ENCODE assay signal across 17 cellular contexts in the genomic region with DNA sequence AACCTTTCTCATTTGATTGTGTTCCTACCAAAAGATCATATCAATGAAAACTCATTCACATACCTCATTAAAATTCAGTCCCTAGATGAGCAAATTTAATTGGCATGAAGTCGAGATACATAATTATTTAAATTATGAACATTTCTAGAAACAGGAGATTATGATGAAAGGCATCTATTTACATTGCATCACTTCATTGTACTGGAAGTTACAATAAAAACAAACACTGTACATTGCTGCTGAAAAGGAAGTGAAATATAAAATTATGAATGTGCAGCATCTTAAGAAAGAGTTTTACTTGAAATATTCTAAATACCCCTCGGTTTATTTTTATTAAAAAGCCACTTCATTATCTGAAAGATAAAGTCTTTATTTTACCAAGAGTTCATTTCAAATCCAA.
DNase-seq lines count a peak whose midpoint lies in the region; ATAC-seq lines count a peak whose summit lies in the region.
"Had no signal": no experiment of that assay in that cellular context is flagged by ENCODE, and none has a peak within 500 bp of the region (broad histone marks: within the 10 kb centered on the region; RNA-seq: fewer than 3 reads in every experiment).

No MANE protein-coding gene starts in this region.

- 93 to 94% methylated on average over 2 of the region's 2 CpGs for WGBS in GM23248 (ENCODE audit: low coverage in 1 of 2, low lambda C conversion rate in 2 of 2, missing lambda C conversion rate in 2 of 2), 2 experiments

- H3K27ac ChIP-seq in GM23248 = no peak overlapping the region
- H3K27ac ChIP-seq: HL-60, Peyer's patch, SJCRH30 had no signal

- no peak overlapping the region for H3K9ac ChIP-seq in GM23248
- H3K9ac ChIP-seq in adipocyte (ENCODE audit: low read length) = no peak overlapping the region
- H3K9ac ChIP-seq in skeletal muscle satellite cell (ENCODE audit: low read depth, low read length) = peak overlapping the region; percentile 19

- H3K9me2 ChIP-seq in GM23248 (ENCODE audit: insufficient read depth) = no peaks in the 10 kb centered on the region

- peaks cover 25% of the 10 kb centered on the region for H3K4me1 ChIP-seq in GM23248 (ENCODE audit: insufficient read depth)
- H3K4me1 ChIP-seq in adipocyte (ENCODE audit: control insufficient read depth, insufficient read depth, low read length) = peaks cover 19% of the 10 kb centered on the region
- H3K4me1 ChIP-seq in skeletal muscle satellite cell (ENCODE audit: control insufficient read depth, insufficient read depth, low read length) = peaks cover 10% of the 10 kb centered on the region
- H3K4me1 ChIP-seq: HAP-1, Peyer's patch had no signal

- no peaks in the 10 kb centered on the region; the same call in 1 of the 2 replicates for H3F3A ChIP-seq in GM23248 (ENCODE audit: insufficient read depth)

- H3K9me3 ChIP-seq in GM23248 (ENCODE audit: low read depth) = no peaks in the 10 kb centered on the region
- no peaks in the 10 kb centered on the region for H3K9me3 ChIP-seq in adipocyte (ENCODE audit: control insufficient read depth, low read length)
- H3K9me3 ChIP-seq in skeletal muscle satellite cell (replicated peaks; ENCODE audit: low read length) = no peaks in the 10 kb centered on the region
- H3K9me3 ChIP-seq: HAP-1, Peyer's patch, SJCRH30 had no signal

- H4K20me1 ChIP-seq in GM23248 (ENCODE audit: insufficient read depth) = no peaks in the 10 kb centered on the region

- H3K27me3 ChIP-seq in GM23248 (replicated peaks; ENCODE audit: insufficient read depth) (no peaks in the 10 kb centered on the region), adipocyte (replicated peaks; ENCODE audit: control insufficient read depth, insufficient read depth, low read length) (no peaks in the 10 kb centered on the region), skeletal muscle satellite cell (ENCODE audit: control insufficient read depth, insufficient read depth, low read length) (no peaks in the 10 kb centered on the region)
- H3K27me3 ChIP-seq: Peyer's patch, SJCRH30 had no signal

- H3K4me2 ChIP-seq in GM23248 (ENCODE audit: unreplicated experiment) = peak overlapping the region; percentile 27
- peak overlapping the region; percentile 6 for H3K4me2 ChIP-seq in skeletal muscle satellite cell (ENCODE audit: low read length)

- H3K36me3 ChIP-seq in GM23248 (ENCODE audit: low read depth) (no peaks in the 10 kb centered on the region), adipocyte (ENCODE audit: control insufficient read depth, insufficient read depth, low read length, severe bottlenecking) (no peaks in the 10 kb centered on the region), skeletal muscle satellite cell (ENCODE audit: insufficient read depth, low read length) (no peaks in the 10 kb centered on the region)
- H3K36me3 ChIP-seq: HAP-1, Peyer's patch, SJCRH30 had no signal

- H3K79me2 ChIP-seq in GM23248 (ENCODE audit: insufficient read depth) = no peaks in the 10 kb centered on the region

- 0 out of 2 replicates have a peak overlapping the region, but pooled peaks have one; percentile 6 for H2AFZ ChIP-seq in GM23248

- in situ Hi-C loops in GM23248 (cut with MboI) = no loop called here

- DNase-seq in GM23248 (no peak), adipocyte (ENCODE audit: low read depth) (peak; percentile 51), fibroblast of peridontal ligament (ENCODE audit: extremely low read depth) (peak; percentile 46), NCI-H2081 treated with DMSO at 0.1 percent for 48 hours (lab: John Stamatoyannopoulos, UW) (no peak), activated gamma-delta T cell (lab: John Stamatoyannopoulos, UW) (no peak)
- DNase-seq: CD4-positive, CD25-positive, alpha-beta regulatory T cell; KG1; NCI-H1092 treated with DMSO at 0.1 percent for 48 hours; NCI-H1436 treated with DMSO at 0.1 percent for 48 hours; NCI-H2029; NCI-H345; Peyer's patch had no signal

- no peak for ATAC-seq in GM18861 (IDR thresholded peaks at IDR 0.05; ENCODE audit: unreplicated experiment)

- H3K4me3 ChIP-seq in GM23248 (no peak overlapping the region), adipocyte (ENCODE audit: low read length) (no peak overlapping the region), skeletal muscle satellite cell (ENCODE audit: low read length) (no peak overlapping the region)
- H3K4me3 ChIP-seq: HAP-1, Peyer's patch, SJCRH30 had no signal

Comparison
In these comparisons a context has a peak if more than half of its experiments do, and no peak if none do; other contexts are left out.
1. DNase-seq: peak in adipocyte (single experiment) and fibroblast of peridontal ligament (single experiment); none in GM23248 (single experiment), NCI-H2081 treated with DMSO at 0.1 percent for 48 hours (single experiment) and activated gamma-delta T cell (single experiment).